In the genomic region with DNA sequence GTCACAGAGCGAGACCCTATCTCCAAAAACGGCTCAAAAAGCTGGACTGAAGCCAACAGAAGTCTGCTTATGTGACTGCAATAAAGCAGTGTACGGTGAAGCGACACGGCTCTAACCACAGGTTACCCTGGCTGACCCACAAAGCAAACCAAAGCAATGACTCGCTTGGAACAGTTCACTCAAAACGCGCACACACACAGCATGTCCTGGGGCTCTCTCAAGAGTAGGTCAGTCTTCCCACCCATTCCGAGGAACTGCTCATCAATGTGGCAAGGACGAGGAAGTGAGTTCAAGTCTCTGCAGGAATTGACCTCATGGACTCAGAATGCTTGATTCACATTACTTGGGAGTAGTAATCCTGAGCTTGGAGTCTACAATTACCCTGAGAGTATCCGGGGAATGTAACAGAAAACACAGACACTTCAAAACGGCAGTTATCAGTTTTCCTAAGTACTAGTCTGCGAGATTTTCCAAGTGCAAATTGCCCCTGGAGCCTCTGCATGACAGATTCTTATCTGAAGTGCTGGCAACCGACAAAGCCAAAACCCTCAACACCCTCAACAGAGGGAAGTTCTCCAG, we compare ENCODE assay signal across 11 cellular contexts. TPM values are rescaled to one million over a fixed set of nuclear protein-coding genes. Genes with fewer than 3 reads are reported as not detected.
DNase-seq lines count a peak whose midpoint lies in the region; ATAC-seq and TF ChIP-seq lines count a peak whose summit lies in the region.
"Had no signal": no experiment of that assay in that cellular context is flagged by ENCODE, and none has a peak within 500 bp of the region (broad histone marks: within the 10 kb centered on the region; RNA-seq: fewer than 3 reads in every experiment).

No MANE protein-coding gene starts in this region.

- peak overlapping the region; percentile 49 for H3K27ac Mint-ChIP-seq in activated CD4-positive, alpha-beta memory T cell treated with anti-CD3 and anti-CD28 coated beads for 36 hours

- TF ChIP-seq CTCF in hepatocyte (IDR thresholded peaks at IDR 0.05; ENCODE audit: poor library complexity) = no peak

- no peaks in the 10 kb centered on the region for H3K36me3 ChIP-seq in hepatocyte (replicated peaks; ENCODE audit: insufficient read depth, low read depth)

- DNase-seq in A172 (ENCODE audit: low spot score) (peak; percentile 83), HCEC 1CT (peak; percentile 88), hepatocyte (ENCODE audit: low spot score) (peak; percentile 33), NCI-H82 treated with DMSO at 0.1 percent for 48 hours (lab: John Stamatoyannopoulos, UW; ENCODE audit: unreplicated experiment) (no peak), cortex of kidney (lab: John Stamatoyannopoulos, UW) (no peak)
- DNase-seq in activated CD4-positive, alpha-beta memory T cell treated with anti-CD3 and anti-CD28 coated beads for 36 hours = peak; percentile 71
- DNase-seq: DMS153, head of caudate nucleus, NCI-H187 treated with DMSO at 0.1 percent for 48 hours had no signal

- H2AFZ ChIP-seq in hepatocyte = no peak overlapping the region

- no peaks in the 10 kb centered on the region for H3K9me3 ChIP-seq in hepatocyte (ENCODE audit: low read depth)

- no peak overlapping the region for H3K4me3 Mint-ChIP-seq in activated CD4-positive, alpha-beta memory T cell treated with anti-CD3 and anti-CD28 coated beads for 36 hours

- ATAC-seq in GM21381 (IDR thresholded peaks at IDR 0.05; ENCODE audit: unreplicated experiment) (no peak), GM21367 (IDR thresholded peaks at IDR 0.05; ENCODE audit: unreplicated experiment) (no peak)

- H4K20me1 ChIP-seq in hepatocyte (ENCODE audit: insufficient read depth, poor library complexity, severe bottlenecking) = no peaks in the 10 kb centered on the region

- H3K27me3 Mint-ChIP-seq in activated CD4-positive, alpha-beta memory T cell treated with anti-CD3 and anti-CD28 coated beads for 36 hours = no peaks in the 10 kb centered on the region

- CTCF ChIA-PET in activated CD4-positive, alpha-beta memory T cell treated with anti-CD3 and anti-CD28 coated beads for 36 hours (lab: Charles Lee) = no interaction called here

- H3K27me3 ChIP-seq in hepatocyte = no peaks in the 10 kb centered on the region

- peaks cover 11% of the 10 kb centered on the region for H3K4me1 Mint-ChIP-seq in activated CD4-positive, alpha-beta memory T cell treated with anti-CD3 and anti-CD28 coated beads for 36 hours (ENCODE audit: low read depth)

- POLR2A ChIA-PET in activated CD4-positive, alpha-beta memory T cell treated with anti-CD3 and anti-CD28 coated beads for 36 hours (lab: Charles Lee) = no interaction called here

- 41% methylated on average over 14 of the region's 14 CpGs for WGBS in hepatocyte (ENCODE audit: low lambda C conversion rate, missing lambda C conversion rate)

- no peak overlapping the region for H3K4me2 ChIP-seq in hepatocyte

- intact Hi-C loops in activated CD4-positive, alpha-beta memory T cell treated with anti-CD3 and anti-CD28 coated beads for 36 hours (cut with micrococcal nuclease) = loop anchor here (2.0 kb wide), 1 partner anchor 22 kb away; no protein-coding TSS in a partner anchor

- H3K27ac ChIP-seq in hepatocyte = peak overlapping the region; percentile 18

- no peaks in the 10 kb centered on the region for H3K9me2 ChIP-seq in hepatocyte (replicated peaks; ENCODE audit: insufficient read depth)

- H3K79me2 ChIP-seq in hepatocyte = no peaks in the 10 kb centered on the region

- H3K4me1 ChIP-seq in hepatocyte (ENCODE audit: insufficient read depth) = peaks cover 11% of the 10 kb centered on the region

- no peak overlapping the region for H3K4me3 ChIP-seq in hepatocyte

- no peaks in the 10 kb centered on the region for H3K9me3 Mint-ChIP-seq in activated CD4-positive, alpha-beta memory T cell treated with anti-CD3 and anti-CD28 coated beads for 36 hours

- H3K36me3 Mint-ChIP-seq in activated CD4-positive, alpha-beta memory T cell treated with anti-CD3 and anti-CD28 coated beads for 36 hours = peaks cover 56% of the 10 kb centered on the region

RNA-seq across cellular contexts. Expression of gene PELP1, which starts 25.4 kb away (rescaled TPM):
- 23.5 and 29.5 TPM in 2 replicates for total RNA-seq in A172 (2014; rRNA removed; shearing (Covaris generic))
- total RNA-seq in activated CD4-positive, alpha-beta memory T cell treated with anti-CD3 and anti-CD28 coated beads for 36 hours = 100 to 1,000 TPM in 1 of 2 experiments, 10 to 100 TPM in 1; 96.1 to 101 TPM
- total RNA-seq in hepatocyte = 17.6 and 18.5 TPM in 2 replicates
- 35.2 and 42.9 TPM in 2 replicates for polyA plus RNA-seq in hepatocyte

RNA-seq across cellular contexts. Expression of gene ARRB2, which starts 31.9 kb away (rescaled TPM):
- total RNA-seq in A172 (2014; rRNA removed; shearing (Covaris generic)) = 6.7 and 12.3 TPM in 2 replicates
- 100 to 1,000 TPM; 210 to 226 TPM for total RNA-seq in activated CD4-positive, alpha-beta memory T cell treated with anti-CD3 and anti-CD28 coated beads for 36 hours
- 15.3 and 17.4 TPM in 2 replicates for total RNA-seq in hepatocyte
- polyA plus RNA-seq in hepatocyte = 20.0 and 21.1 TPM in 2 replicates

RNA-seq across cellular contexts. Expression of gene ALOX15, which starts 37.1 kb away (rescaled TPM):
- not detected in 2 replicates for total RNA-seq in A172 (2014; rRNA removed; shearing (Covaris generic))
- not detected for total RNA-seq in activated CD4-positive, alpha-beta memory T cell treated with anti-CD3 and anti-CD28 coated beads for 36 hours
- total RNA-seq in hepatocyte = 1.9 and 2.1 TPM in 2 replicates
- polyA plus RNA-seq in hepatocyte = 5.5 and 7.5 TPM in 2 replicates

RNA-seq across cellular contexts. Expression of gene MED11, which starts 52.7 kb away (rescaled TPM):
- total RNA-seq in A172 (2014; rRNA removed; shearing (Covaris generic)) = 29.9 and 33.3 TPM in 2 replicates
- 10 to 100 TPM; 20.4 to 21.8 TPM for total RNA-seq in activated CD4-positive, alpha-beta memory T cell treated with anti-CD3 and anti-CD28 coated beads for 36 hours
- 36.3 and 36.9 TPM in 2 replicates for total RNA-seq in hepatocyte
- 39.4 and 42.7 TPM in 2 replicates for polyA plus RNA-seq in hepatocyte

Comparison
In these comparisons a context has a peak if more than half of its experiments do, and no peak if none do; other contexts are left out.
1. DNase-seq: peak in A172 (single experiment), HCEC 1CT (single experiment), activated CD4-positive, alpha-beta memory T cell treated with anti-CD3 and anti-CD28 coated beads for 36 hours (single experiment) and hepatocyte (single experiment); none in NCI-H82 treated with DMSO at 0.1 percent for 48 hours (single experiment) and cortex of kidney (single experiment).
2. RNA of gene ARRB2, which starts 31.9 kb away (total RNA-seq): 210 to 226 TPM in activated CD4-positive, alpha-beta memory T cell treated with anti-CD3 and anti-CD28 coated beads for 36 hours; 15.3 to 17.4 TPM in hepatocyte and 6.7 to 12.3 TPM in A172; every median in the first group is over 10 times any median in the second.